In genomic region chr6:82874867-82875266, GRCh38 we compare ENCODE assay signal across 2 cellular contexts.
A peak's percentile ranks its signal among the peaks of the same experiment; 100 is the strongest.
TF ChIP-seq lines count a peak whose summit lies in the region.

No MANE protein-coding gene starts in this region.

TF ChIP-seq in IMR-90, 13 proteins besides CTCF, POLR2A, EP300 and RAD21:
- no peak for TF ChIP-seq USF2 (IDR thresholded peaks at IDR 0.05; ENCODE audit: low read depth, low read length)

TF ChIP-seq in K562, 482 proteins besides CTCF, POLR2A, EP300 and RAD21 (continued from another document):
- no peak for TF ChIP-seq ZNF277 (CRISPR knock-in tag; IDR thresholded peaks at IDR 0.05; ENCODE audit: borderline replicate concordance)
- TF ChIP-seq POU5F1 (IDR thresholded peaks at IDR 0.05; ENCODE audit: borderline replicate concordance, low read depth, low read length, partially characterized antibody): no peak
- no peak for TF ChIP-seq MEF2A (IDR thresholded peaks at IDR 0.05; ENCODE audit: control insufficient read depth, low read depth, low read length)
- peak; percentile 68 for TF ChIP-seq SMAD4 (CRISPR knock-in tag; conservative IDR thresholded peaks at IDR 0.05)
- TF ChIP-seq CBX5 (IDR thresholded peaks at IDR 0.05; ENCODE audit: borderline replicate concordance, low read depth): no peak
- TF ChIP-seq SRSF3 (IDR thresholded peaks at IDR 0.05; ENCODE audit: insufficient read depth, low read length): no peak
- no peak for TF ChIP-seq E2F5 (CRISPR knock-in tag; IDR thresholded peaks at IDR 0.05)
TF ChIP-seq in K562: peak in this region for 1.
